ENCODE assay signal across 7 cellular contexts in the genomic region with DNA sequence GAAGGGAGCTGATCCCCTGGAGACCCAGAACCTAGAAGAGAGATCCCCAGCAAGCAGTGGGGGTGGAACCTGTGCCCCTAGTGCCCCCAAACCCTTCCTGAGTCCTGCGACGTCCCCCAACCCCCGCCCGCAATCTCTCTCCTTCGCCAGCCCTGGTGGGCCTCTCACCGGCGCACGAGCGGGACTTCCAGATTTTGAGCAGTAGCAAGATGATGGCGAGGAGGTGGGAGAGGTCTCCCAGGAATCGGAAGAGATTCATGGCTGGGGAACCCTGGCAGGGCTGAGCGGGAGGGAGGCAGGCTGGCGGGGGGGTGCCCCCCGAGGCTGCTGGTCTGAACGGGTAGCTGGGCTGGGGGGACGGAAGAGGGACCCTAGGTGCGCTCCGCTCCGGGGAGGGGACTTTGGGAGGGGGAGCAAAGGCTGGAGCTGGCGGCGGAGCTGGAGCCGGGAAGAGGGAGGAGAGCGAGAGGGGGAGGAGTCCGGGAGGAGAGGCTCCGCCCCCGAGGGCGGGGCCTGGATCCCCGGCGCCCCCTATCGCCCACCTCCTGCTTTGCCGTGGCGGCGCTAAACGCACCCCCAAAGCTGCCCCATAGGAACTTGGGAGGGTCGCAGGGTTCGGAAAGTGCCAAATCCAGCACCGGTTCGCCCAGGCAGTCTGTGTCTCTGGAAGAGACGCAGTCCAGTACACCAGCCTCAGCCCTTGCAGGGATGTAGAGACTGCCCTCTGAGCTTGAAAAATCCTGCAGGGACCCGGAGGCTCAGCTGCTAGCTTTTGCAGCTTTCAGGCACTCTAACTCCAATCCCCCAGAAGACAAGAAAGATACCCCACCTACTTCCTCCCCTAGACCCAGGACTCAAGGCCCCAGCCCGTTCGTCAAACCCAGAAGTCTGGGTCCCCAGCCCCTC. TPM values are rescaled to one million over a fixed set of nuclear protein-coding genes. Genes with fewer than 3 reads are reported as not detected.
A peak's percentile ranks its signal among the peaks of the same experiment; 100 is the strongest.
DNase-seq lines count a peak whose midpoint lies in the region; ATAC-seq and TF ChIP-seq lines count a peak whose summit lies in the region.

A gene (minus strand): TSS at position 452 of the 906 bp plus-strand sequence. CDS start 193 bp downstream, at position 259.

- H3K4me1 ChIP-seq in ectodermal cell (ENCODE audit: control insufficient read depth, insufficient read depth, low read length): peaks cover 37% of the 10 kb centered on the region
- peaks cover 4% of the 10 kb centered on the region for H3K4me1 ChIP-seq in lower lobe of right lung

- H3K4me3 ChIP-seq in ectodermal cell (ENCODE audit: insufficient read depth, low read depth, low read length): peak within 1 kb of the TSS; percentile 85
- peak within 1 kb of the TSS; percentile 97 for H3K4me3 ChIP-seq in lower lobe of right lung

- H3K27me3 ChIP-seq in ectodermal cell (ENCODE audit: control insufficient read depth, insufficient read depth, low read length, poor library complexity, severe bottlenecking): peaks cover 43% of the 10 kb centered on the region
- peaks cover 42% of the 10 kb centered on the region for H3K27me3 ChIP-seq in lower lobe of right lung (ENCODE audit: low read depth)

- H3K27ac ChIP-seq in ectodermal cell (ENCODE audit: insufficient read depth, low read depth, low read length, poor library complexity, severe bottlenecking) (peak within 1 kb of the TSS; percentile 39), lower lobe of right lung (peak within 1 kb of the TSS; percentile 91)

- DNase-seq in NCI-H510A (lab: John Stamatoyannopoulos, UW) (peak; percentile 23), lower lobe of right lung (peak; percentile 76)
- peak; percentile 77 for DNase-seq in activated CD4-positive, alpha-beta memory T cell treated with anti-CD3 and anti-CD28 coated beads, Interleukin-2, amount 10 ng/mL, durations not matched to agents 7 days and 5 days
- peak; percentile 45 to 63 (median 55) for DNase-seq in stimulated activated CD4-positive, alpha-beta T cell treated with anti-CD3 and anti-CD28 coated beads, TNF-alpha, amount 100 ng/mL, for 24 hours (ENCODE audit: low read depth in 3 of 3)

- peaks cover 28% of the 10 kb centered on the region for H3K4me1 Mint-ChIP-seq in activated CD4-positive, alpha-beta memory T cell treated with anti-CD3 and anti-CD28 coated beads, Interleukin-2, amount 10 ng/mL, durations not matched to agents 7 days and 5 days

- H3K27me3 Mint-ChIP-seq in activated CD4-positive, alpha-beta memory T cell treated with anti-CD3 and anti-CD28 coated beads, Interleukin-2, amount 10 ng/mL, durations not matched to agents 7 days and 5 days: peaks cover 36% of the 10 kb centered on the region

- intact Hi-C loops in lower lobe of right lung (cut with DNase I): no loop called here

- 6 to 7% methylated on average over 42 of the region's 42 CpGs for WGBS in ectodermal cell, 2 experiments

- TF ChIP-seq CTCF in GM12874 (IDR thresholded peaks at IDR 0.05; ENCODE audit: insufficient read depth, low read depth, low read length): peak; percentile 99
- TF ChIP-seq CTCF in lower lobe of right lung (IDR thresholded peaks at IDR 0.05): peak; percentile 89

- POLR2A ChIA-PET in activated CD4-positive, alpha-beta memory T cell treated with anti-CD3 and anti-CD28 coated beads, Interleukin-2, amount 10 ng/mL, durations not matched to agents 7 days and 5 days (lab: Charles Lee): interaction anchor here (0.7 to 3.3 kb wide), 16 partner anchors 10 to 758 kb away, joined by 3 to 48 read pairs (median 4); a partner anchor contains a TSS

- peak within 1 kb of the TSS; percentile 92 for H3K4me3 Mint-ChIP-seq in activated CD4-positive, alpha-beta memory T cell treated with anti-CD3 and anti-CD28 coated beads, Interleukin-2, amount 10 ng/mL, durations not matched to agents 7 days and 5 days

- no peaks in the 10 kb centered on the region for H3K9me3 ChIP-seq in ectodermal cell (ENCODE audit: control insufficient read depth, low read length)
- no peaks in the 10 kb centered on the region for H3K9me3 ChIP-seq in lower lobe of right lung

- peak within 1 kb of the TSS; percentile 88 for H3K27ac Mint-ChIP-seq in activated CD4-positive, alpha-beta memory T cell treated with anti-CD3 and anti-CD28 coated beads, Interleukin-2, amount 10 ng/mL, durations not matched to agents 7 days and 5 days

- no peaks in the 10 kb centered on the region for H3K9me3 Mint-ChIP-seq in activated CD4-positive, alpha-beta memory T cell treated with anti-CD3 and anti-CD28 coated beads, Interleukin-2, amount 10 ng/mL, durations not matched to agents 7 days and 5 days

- H3K36me3 Mint-ChIP-seq in activated CD4-positive, alpha-beta memory T cell treated with anti-CD3 and anti-CD28 coated beads, Interleukin-2, amount 10 ng/mL, durations not matched to agents 7 days and 5 days (ENCODE audit: low read depth): peaks cover 21% of the 10 kb centered on the region

- peaks cover 21% of the 10 kb centered on the region for H3K36me3 ChIP-seq in ectodermal cell (ENCODE audit: control insufficient read depth, insufficient read depth, low read length)
- peaks cover 31% of the 10 kb centered on the region for H3K36me3 ChIP-seq in lower lobe of right lung

- ATAC-seq in HG02943 (IDR thresholded peaks at IDR 0.05; ENCODE audit: low read depth, unreplicated experiment) (peak; percentile 75), lower lobe of right lung (peak; percentile 95 to 96)

- CTCF ChIA-PET in activated CD4-positive, alpha-beta memory T cell treated with anti-CD3 and anti-CD28 coated beads, Interleukin-2, amount 10 ng/mL, durations not matched to agents 7 days and 5 days (lab: Charles Lee): interaction anchor here (0.5 to 2.7 kb wide), 33 partner anchors 9 to 1060 kb away, joined by 3 to 53 read pairs (median 4); a partner anchor contains a TSS

RNA-seq across cellular contexts. Expression of the gene that starts here (rescaled TPM):
- 10 to 100 TPM; 91.8 to 94.4 TPM for total RNA-seq in activated CD4-positive, alpha-beta memory T cell treated with anti-CD3 and anti-CD28 coated beads, Interleukin-2, amount 10 ng/mL, durations not matched to agents 7 days and 5 days
- polyA plus RNA-seq in ectodermal cell (2013, experiment 1 of 4): 298 TPM
- polyA plus RNA-seq in ectodermal cell (2013, experiment 2 of 4): 301 TPM
- polyA plus RNA-seq in ectodermal cell (2013, experiment 3 of 4): 217 TPM
- polyA plus RNA-seq in ectodermal cell (2013, experiment 4 of 4): 240 TPM
- 137 TPM for total RNA-seq in lower lobe of right lung

Comparison
In these comparisons a context has a peak if more than half of its experiments do, and no peak if none do; other contexts are left out.
1. Peak in every context shown above with its lines: DNase-seq, ATAC-seq, H3K4me3 ChIP-seq and H3K27ac ChIP-seq.
2. DNase-seq: peak in every context shown above with its lines; median percentile 77 in activated CD4-positive, alpha-beta memory T cell treated with anti-CD3 and anti-CD28 coated beads, Interleukin-2, amount 10 ng/mL, durations not matched to agents 7 days and 5 days; 76 in lower lobe of right lung; 55 in stimulated activated CD4-positive, alpha-beta T cell treated with anti-CD3 and anti-CD28 coated beads, TNF-alpha, amount 100 ng/mL, for 24 hours; 23 in NCI-H510A.